In genomic region chr12:6942331-6942665, GRCh38 we compare ENCODE assay signal across 7 cellular contexts. TPM values are rescaled to one million over a fixed set of nuclear protein-coding genes. Genes with fewer than 3 reads are reported as not detected.
A peak's percentile ranks its signal among the peaks of the same experiment; 100 is the strongest.
DNase-seq lines count a peak whose midpoint lies in the region; ATAC-seq and TF ChIP-seq lines count a peak whose summit lies in the region.
"Had no signal": no experiment of that assay in that cellular context is flagged by ENCODE, and none has a peak within 500 bp of the region (broad histone marks: within the 10 kb centered on the region; RNA-seq: fewer than 3 reads in every experiment).

No MANE protein-coding gene starts in this region.

- POLR2A ChIA-PET in Panc1 (lab: Charles Lee) = interaction anchor here (0.6 kb wide), 1 partner anchor 17 kb away, joined by 3 read pairs; no protein-coding TSS in a partner anchor

- H3K27me3 ChIP-seq in Panc1 (ENCODE audit: control insufficient read depth, insufficient read depth, low read length) = no peaks in the 10 kb centered on the region
- no peaks in the 10 kb centered on the region for H3K27me3 ChIP-seq in colonic mucosa

- H3K4me1 ChIP-seq in Panc1 (ENCODE audit: control insufficient read depth, insufficient read depth, low read length) (peaks cover 46% of the 10 kb centered on the region), colonic mucosa (peaks cover 14% of the 10 kb centered on the region)

- H3K4me3 ChIP-seq in Panc1 (ENCODE audit: low read depth in 2 of 2, low read length in 2 of 2) = no peak overlapping the region
- H3K4me3 ChIP-seq in colonic mucosa = no peak overlapping the region
- no peak overlapping the region for H3K4me3 ChIP-seq in skin epidermis

- no peak overlapping the region for H3K9ac ChIP-seq in colonic mucosa (ENCODE audit: low read depth in 2 of 2, low read length in 2 of 2)

- no TSS peak for BruUV-seq in Panc1 (replicated peaks; lab: Mats Ljungman, UMichigan)

- in situ Hi-C loops in Panc1 (cut with HindIII; ENCODE audit: low pct_unique_long_range_greater_than_20kb, low sequenced_read_pairs) = no loop called here

- peak overlapping the region; percentile 95 for H3K27ac ChIP-seq in Panc1 (ENCODE audit: low read length)
- peak overlapping the region; percentile 98 for H3K27ac ChIP-seq in colonic mucosa
- H3K27ac ChIP-seq in skin epidermis = peak overlapping the region in 12 of 21 experiments; percentile 89 to 99 (median 94)

- H3K9me3 ChIP-seq in Panc1 (ENCODE audit: control insufficient read depth, insufficient read depth, low read depth, low read length) = no peaks in the 10 kb centered on the region
- no peaks in the 10 kb centered on the region for H3K9me3 ChIP-seq in colonic mucosa

- TF ChIP-seq CTCF in Panc1 (IDR thresholded peaks at IDR 0.05) = no peak
- no peak for TF ChIP-seq CTCF in colonic mucosa (IDR thresholded peaks at IDR 0.05)

- CTCF ChIA-PET in Panc1 (lab: Charles Lee) = no interaction called here

- intact Hi-C loops in Panc1 (cut with micrococcal nuclease; ENCODE audit: unreplicated experiment) = loop anchor here (10.0 kb wide), 1 partner anchor 173 kb away; no protein-coding TSS in a partner anchor
- intact Hi-C loops in colonic mucosa (cut with DNase I) = no loop called here

- DNase-seq in Panc1 (ENCODE audit: low read depth, low spot score) (no peak), colonic mucosa (no peak), NCI-H446 treated with DMSO at 0.1 percent for 48 hours (lab: John Stamatoyannopoulos, UW) (no peak)

- ATAC-seq in Panc1 = no peak
- ATAC-seq in GM19467 (IDR thresholded peaks at IDR 0.05; ENCODE audit: unreplicated experiment) = no peak
- no peak for ATAC-seq in HG03565 (IDR thresholded peaks at IDR 0.05; ENCODE audit: unreplicated experiment)
- ATAC-seq: left colon had no signal

- H3K36me3 ChIP-seq in Panc1 (ENCODE audit: control insufficient read depth, insufficient read depth, low read length) (no peaks in the 10 kb centered on the region; the same call in 1 of the 2 replicates), colonic mucosa (no peaks in the 10 kb centered on the region)

RNA-seq across cellular contexts. Expression of gene RNU7-1, which starts 1.3 kb away (rescaled TPM):
- total RNA-seq in Panc1 (2021; ENCODE audit: unreplicated experiment) (not detected), colonic mucosa (not detected)
- polyA plus RNA-seq in Panc1 (2012; ENCODE audit: insufficient read length) = not detected
- total RNA-seq: left colon had no signal

RNA-seq across cellular contexts. Expression of gene C12orf57, which starts 1.5 kb away (rescaled TPM):
- 126 TPM for total RNA-seq in Panc1 (2021; ENCODE audit: unreplicated experiment)
- 249 TPM for polyA plus RNA-seq in Panc1 (2012; ENCODE audit: insufficient read length)
- 100 to 1,000 TPM; 114 to 206 TPM for total RNA-seq in colonic mucosa

RNA-seq across cellular contexts. Expression of gene PTPN6, which starts 8.9 kb away (rescaled TPM):
- total RNA-seq in Panc1 (2021; ENCODE audit: unreplicated experiment) = 13.7 TPM
- 26.1 TPM for polyA plus RNA-seq in Panc1 (2012; ENCODE audit: insufficient read length)
- total RNA-seq in colonic mucosa = 10 to 100 TPM; 44.8 to 48.1 TPM

RNA-seq across cellular contexts. Expression of gene ATN1, which starts 14.5 kb away (rescaled TPM):
- 82.3 TPM for total RNA-seq in Panc1 (2021; ENCODE audit: unreplicated experiment)
- polyA plus RNA-seq in Panc1 (2012; ENCODE audit: insufficient read length) = 95.7 TPM
- 100 to 1,000 TPM in 1 of 2 donors, 10 to 100 TPM in 1; 67.5 to 103 TPM for total RNA-seq in colonic mucosa

RNA-seq across cellular contexts. Expression of gene ENO2, which starts 27.9 kb away (rescaled TPM):
- 33.5 TPM for total RNA-seq in Panc1 (2021; ENCODE audit: unreplicated experiment)
- polyA plus RNA-seq in Panc1 (2012; ENCODE audit: insufficient read length) = 70.3 TPM
- 10 to 100 TPM in 1 of 2 donors, 1 to 10 TPM in 1; 7.6 to 15.7 TPM for total RNA-seq in colonic mucosa
